1 cellular context compared by ENCODE assay signal in genomic region chr1:62398377-62398776, GRCh38.
TF ChIP-seq lines count a peak whose summit lies in the region.

No MANE protein-coding gene starts in this region.

TF ChIP-seq in SK-N-SH treated with all-trans-retinoic acid at 6 μM for 48 hours, 23 proteins besides CTCF, POLR2A, EP300 and RAD21 (continued from another document):
- TF ChIP-seq POU6F1 (CRISPR knock-in tag; IDR thresholded peaks at IDR 0.05; ENCODE audit: borderline replicate concordance, low read depth): no peak
- TF ChIP-seq ZC3H10 (CRISPR knock-in tag; IDR thresholded peaks at IDR 0.05): no peak
- TF ChIP-seq ISL1 (CRISPR knock-in tag; IDR thresholded peaks at IDR 0.05): no peak
TF ChIP-seq in SK-N-SH treated with all-trans-retinoic acid at 6 μM for 48 hours: peak in this region for 0.
